1 cellular context compared by ENCODE assay signal in the genomic region with DNA sequence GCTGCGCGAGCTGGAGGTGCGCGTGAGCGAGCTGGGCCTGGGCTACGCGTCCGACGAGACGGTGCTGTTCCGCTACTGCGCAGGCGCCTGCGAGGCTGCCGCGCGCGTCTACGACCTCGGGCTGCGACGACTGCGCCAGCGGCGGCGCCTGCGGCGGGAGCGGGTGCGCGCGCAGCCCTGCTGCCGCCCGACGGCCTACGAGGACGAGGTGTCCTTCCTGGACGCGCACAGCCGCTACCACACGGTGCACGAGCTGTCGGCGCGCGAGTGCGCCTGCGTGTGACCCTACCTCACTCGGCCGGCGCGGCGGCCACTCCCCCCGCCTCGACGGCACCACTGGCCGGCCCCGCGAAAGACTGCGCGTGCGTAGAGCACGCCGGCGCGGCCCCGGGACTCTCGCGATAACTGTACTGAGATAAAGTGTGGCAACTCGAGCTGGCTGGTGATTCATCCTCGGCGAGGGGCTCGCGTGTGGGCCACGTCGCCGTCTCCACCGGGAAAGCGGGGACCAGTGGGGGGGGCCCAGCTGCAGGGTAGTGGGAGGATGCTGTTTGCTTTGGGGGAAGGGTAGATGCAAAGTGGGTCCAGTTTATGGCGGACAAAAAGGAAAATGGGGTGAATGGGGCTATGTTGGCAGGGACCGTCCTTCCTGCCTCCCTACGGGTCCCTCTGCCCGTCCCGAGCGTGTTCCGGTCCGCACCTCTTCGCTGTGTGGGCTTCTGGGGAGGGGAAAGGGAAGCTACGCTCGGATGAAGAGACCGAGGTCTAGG.
TF ChIP-seq lines count a peak whose summit lies in the region.

No MANE protein-coding gene starts in this region.

TF ChIP-seq in HEK293, 187 proteins besides CTCF, POLR2A, EP300 and RAD21 (continued from another document and continues in another):
- TF ChIP-seq ZNF26 (tag by site-specific recombination; IDR thresholded peaks at IDR 0.05) (no peak), ZNF19 (tag by site-specific recombination; IDR thresholded peaks at IDR 0.05; ENCODE audit: low read depth) (no peak), REST (tag by site-specific recombination; IDR thresholded peaks at IDR 0.05) (peak; percentile 55), ZBTB11 (tag by site-specific recombination; conservative IDR thresholded peaks at IDR 0.05; ENCODE audit: low read depth) (peak; percentile 67), ZNF16 (tag by site-specific recombination; IDR thresholded peaks at IDR 0.05; ENCODE audit: low read depth) (no peak), ZBTB21 (tag by site-specific recombination; IDR thresholded peaks at IDR 0.05) (no peak), ZNF350 (tag by site-specific recombination; IDR thresholded peaks at IDR 0.05) (no peak), ATF2 (tag by site-specific recombination; IDR thresholded peaks at IDR 0.05; ENCODE audit: low read depth) (peak; percentile 20; the same call in 1 of the 2 replicates), ZSCAN23 (tag by site-specific recombination; IDR thresholded peaks at IDR 0.05) (peak; percentile 73; the same call in 1 of the 2 replicates), ZNF571 (tag by site-specific recombination; IDR thresholded peaks at IDR 0.05) (no peak), ZNF624 (tag by site-specific recombination; IDR thresholded peaks at IDR 0.05) (no peak), ZNF138 (tag by site-specific recombination; IDR thresholded peaks at IDR 0.05; ENCODE audit: borderline replicate concordance) (no peak), ZNF302 (tag by site-specific recombination; IDR thresholded peaks at IDR 0.05; ENCODE audit: low read depth) (no peak), ZNF473 (tag by site-specific recombination; IDR thresholded peaks at IDR 0.05) (no peak), KLF16 (tag by site-specific recombination; IDR thresholded peaks at IDR 0.05) (peak; percentile 92), ZNF837 (tag by site-specific recombination; IDR thresholded peaks at IDR 0.05) (0 out of 2 replicates have a peak, but pooled peaks have one; percentile 40), ZNF362 (tag by site-specific recombination; IDR thresholded peaks at IDR 0.05) (no peak), ZNF140 (tag by site-specific recombination; IDR thresholded peaks at IDR 0.05) (no peak), ZNF324 (tag by site-specific recombination; IDR thresholded peaks at IDR 0.05) (peak; percentile 90), ZNF501 (tag by site-specific recombination; IDR thresholded peaks at IDR 0.05) (peak; percentile 87), MEIS1 (CRISPR knock-in tag; IDR thresholded peaks at IDR 0.05; ENCODE audit: borderline replicate concordance) (no peak), HOXA7 (CRISPR knock-in tag; IDR thresholded peaks at IDR 0.05; ENCODE audit: borderline replicate concordance) (no peak), ZFP3 (tag by site-specific recombination; IDR thresholded peaks at IDR 0.05; ENCODE audit: low read depth) (no peak), ZNF623 (tag by site-specific recombination; IDR thresholded peaks at IDR 0.05) (0 out of 2 replicates have a peak, but pooled peaks have one; percentile 19), ZNF596 (tag by site-specific recombination; IDR thresholded peaks at IDR 0.05) (no peak), ZNF175 (tag by site-specific recombination; IDR thresholded peaks at IDR 0.05) (no peak), GLIS2 (tag by site-specific recombination; IDR thresholded peaks at IDR 0.05) (peak; percentile 74), ZFP41 (tag by site-specific recombination; IDR thresholded peaks at IDR 0.05; ENCODE audit: borderline replicate concordance) (no peak)
- TF ChIP-seq, protein P1, sequence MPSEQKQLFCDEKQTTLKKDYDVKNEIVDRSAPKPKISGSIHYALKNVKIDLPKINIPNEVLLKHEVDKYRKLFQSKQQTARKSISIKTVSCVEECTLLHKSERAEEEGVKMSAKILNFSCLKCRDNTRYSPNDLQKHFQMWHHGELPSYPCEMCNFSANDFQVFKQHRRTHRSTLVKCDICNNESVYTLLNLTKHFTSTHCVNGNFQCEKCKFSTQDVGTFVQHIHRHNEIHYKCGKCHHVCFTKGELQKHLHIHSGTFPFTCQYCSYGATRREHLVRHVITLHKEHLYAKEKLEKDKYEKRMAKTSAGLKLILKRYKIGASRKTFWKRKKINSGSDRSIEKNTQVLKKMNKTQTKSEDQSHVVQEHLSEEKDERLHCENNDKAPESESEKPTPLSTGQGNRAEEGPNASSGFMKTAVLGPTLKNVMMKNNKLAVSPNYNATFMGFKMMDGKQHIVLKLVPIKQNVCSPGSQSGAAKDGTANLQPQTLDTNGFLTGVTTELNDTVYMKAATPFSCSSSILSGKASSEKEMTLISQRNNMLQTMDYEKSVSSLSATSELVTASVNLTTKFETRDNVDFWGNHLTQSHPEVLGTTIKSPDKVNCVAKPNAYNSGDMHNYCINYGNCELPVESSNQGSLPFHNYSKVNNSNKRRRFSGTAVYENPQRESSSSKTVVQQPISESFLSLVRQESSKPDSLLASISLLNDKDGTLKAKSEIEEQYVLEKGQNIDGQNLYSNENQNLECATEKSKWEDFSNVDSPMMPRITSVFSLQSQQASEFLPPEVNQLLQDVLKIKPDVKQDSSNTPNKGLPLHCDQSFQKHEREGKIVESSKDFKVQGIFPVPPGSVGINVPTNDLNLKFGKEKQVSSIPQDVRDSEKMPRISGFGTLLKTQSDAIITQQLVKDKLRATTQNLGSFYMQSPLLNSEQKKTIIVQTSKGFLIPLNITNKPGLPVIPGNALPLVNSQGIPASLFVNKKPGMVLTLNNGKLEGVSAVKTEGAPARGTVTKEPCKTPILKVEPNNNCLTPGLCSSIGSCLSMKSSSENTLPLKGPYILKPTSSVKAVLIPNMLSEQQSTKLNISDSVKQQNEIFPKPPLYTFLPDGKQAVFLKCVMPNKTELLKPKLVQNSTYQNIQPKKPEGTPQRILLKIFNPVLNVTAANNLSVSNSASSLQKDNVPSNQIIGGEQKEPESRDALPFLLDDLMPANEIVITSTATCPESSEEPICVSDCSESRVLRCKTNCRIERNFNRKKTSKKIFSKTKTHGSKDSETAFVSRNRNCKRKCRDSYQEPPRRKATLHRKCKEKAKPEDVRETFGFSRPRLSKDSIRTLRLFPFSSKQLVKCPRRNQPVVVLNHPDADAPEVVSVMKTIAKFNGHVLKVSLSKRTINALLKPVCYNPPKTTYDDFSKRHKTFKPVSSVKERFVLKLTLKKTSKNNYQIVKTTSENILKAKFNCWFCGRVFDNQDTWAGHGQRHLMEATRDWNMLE (tag by site-specific recombination; conservative IDR thresholded peaks at IDR 0.05; ENCODE audit: low read depth), result no peak
- TF ChIP-seq, protein P2, sequence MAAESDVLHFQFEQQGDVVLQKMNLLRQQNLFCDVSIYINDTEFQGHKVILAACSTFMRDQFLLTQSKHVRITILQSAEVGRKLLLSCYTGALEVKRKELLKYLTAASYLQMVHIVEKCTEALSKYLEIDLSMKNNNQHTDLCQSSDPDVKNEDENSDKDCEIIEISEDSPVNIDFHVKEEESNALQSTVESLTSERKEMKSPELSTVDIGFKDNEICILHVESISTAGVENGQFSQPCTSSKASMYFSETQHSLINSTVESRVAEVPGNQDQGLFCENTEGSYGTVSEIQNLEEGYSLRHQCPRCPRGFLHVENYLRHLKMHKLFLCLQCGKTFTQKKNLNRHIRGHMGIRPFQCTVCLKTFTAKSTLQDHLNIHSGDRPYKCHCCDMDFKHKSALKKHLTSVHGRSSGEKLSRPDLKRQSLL (tag by site-specific recombination; IDR thresholded peaks at IDR 0.05), result no peak
- TF ChIP-seq, protein P3, sequence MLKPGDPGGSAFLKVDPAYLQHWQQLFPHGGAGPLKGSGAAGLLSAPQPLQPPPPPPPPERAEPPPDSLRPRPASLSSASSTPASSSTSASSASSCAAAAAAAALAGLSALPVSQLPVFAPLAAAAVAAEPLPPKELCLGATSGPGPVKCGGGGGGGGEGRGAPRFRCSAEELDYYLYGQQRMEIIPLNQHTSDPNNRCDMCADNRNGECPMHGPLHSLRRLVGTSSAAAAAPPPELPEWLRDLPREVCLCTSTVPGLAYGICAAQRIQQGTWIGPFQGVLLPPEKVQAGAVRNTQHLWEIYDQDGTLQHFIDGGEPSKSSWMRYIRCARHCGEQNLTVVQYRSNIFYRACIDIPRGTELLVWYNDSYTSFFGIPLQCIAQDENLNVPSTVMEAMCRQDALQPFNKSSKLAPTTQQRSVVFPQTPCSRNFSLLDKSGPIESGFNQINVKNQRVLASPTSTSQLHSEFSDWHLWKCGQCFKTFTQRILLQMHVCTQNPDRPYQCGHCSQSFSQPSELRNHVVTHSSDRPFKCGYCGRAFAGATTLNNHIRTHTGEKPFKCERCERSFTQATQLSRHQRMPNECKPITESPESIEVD (tag by site-specific recombination; IDR thresholded peaks at IDR 0.05), result no peak; the same call in 1 of the 2 replicates
- TF ChIP-seq, protein P4, sequence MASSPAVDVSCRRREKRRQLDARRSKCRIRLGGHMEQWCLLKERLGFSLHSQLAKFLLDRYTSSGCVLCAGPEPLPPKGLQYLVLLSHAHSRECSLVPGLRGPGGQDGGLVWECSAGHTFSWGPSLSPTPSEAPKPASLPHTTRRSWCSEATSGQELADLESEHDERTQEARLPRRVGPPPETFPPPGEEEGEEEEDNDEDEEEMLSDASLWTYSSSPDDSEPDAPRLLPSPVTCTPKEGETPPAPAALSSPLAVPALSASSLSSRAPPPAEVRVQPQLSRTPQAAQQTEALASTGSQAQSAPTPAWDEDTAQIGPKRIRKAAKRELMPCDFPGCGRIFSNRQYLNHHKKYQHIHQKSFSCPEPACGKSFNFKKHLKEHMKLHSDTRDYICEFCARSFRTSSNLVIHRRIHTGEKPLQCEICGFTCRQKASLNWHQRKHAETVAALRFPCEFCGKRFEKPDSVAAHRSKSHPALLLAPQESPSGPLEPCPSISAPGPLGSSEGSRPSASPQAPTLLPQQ (tag by site-specific recombination; IDR thresholded peaks at IDR 0.05), result peak; percentile 91
